ENCODE assay signal across 23 cellular contexts in the genomic region with DNA sequence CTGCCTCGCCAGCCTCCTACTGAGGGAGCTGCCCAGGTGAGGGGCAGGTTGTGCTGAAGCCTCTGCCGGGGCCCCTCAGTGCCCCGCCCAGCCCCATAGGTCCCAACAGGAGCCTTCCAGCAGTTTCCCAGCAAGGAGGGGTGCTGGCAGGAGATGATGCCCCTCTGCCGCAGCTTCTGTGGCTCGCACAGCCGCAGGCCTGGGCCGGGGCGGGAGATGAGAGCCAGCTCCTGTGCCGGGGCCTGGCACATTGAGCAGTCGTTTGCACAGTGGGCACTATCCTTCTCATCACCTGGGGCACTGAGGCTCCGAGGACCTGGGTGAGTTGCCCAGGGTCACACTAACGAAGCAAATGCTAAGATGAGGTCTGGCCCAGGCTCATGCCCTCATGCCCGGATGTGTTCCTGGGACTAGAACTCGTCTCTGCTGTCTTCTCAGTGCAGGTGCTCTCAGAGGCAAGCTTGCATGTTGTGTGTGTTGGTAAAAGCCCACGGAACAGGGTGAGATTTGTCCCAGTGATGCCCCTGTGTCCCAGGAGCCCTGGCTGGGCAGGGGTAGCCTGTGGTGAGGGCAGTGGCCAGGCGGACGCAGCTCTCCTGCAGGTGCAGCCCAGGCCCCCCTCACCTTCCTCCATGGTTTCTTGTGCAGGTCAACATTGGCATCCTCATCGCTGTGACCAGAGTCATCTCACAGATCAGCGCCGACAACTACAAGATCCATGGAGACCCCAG.
A peak's percentile ranks its signal among the peaks of the same experiment; 100 is the strongest.
DNase-seq lines count a peak whose midpoint lies in the region; ATAC-seq, FAIRE-seq and TF ChIP-seq lines count a peak whose summit lies in the region.
"Had no signal": no experiment of that assay in that cellular context is flagged by ENCODE, and none has a peak within 500 bp of the region (broad histone marks: within the 10 kb centered on the region; RNA-seq: fewer than 3 reads in every experiment).

No MANE protein-coding gene starts in this region.

- ATAC-seq in pancreas (no peak), PC-3 (no peak)

- H2BK12ac ChIP-seq in neuronal stem cell (ENCODE audit: low read length): no peak overlapping the region

- no peaks in the 10 kb centered on the region for H3K79me1 ChIP-seq in neuronal stem cell (ENCODE audit: low read depth, low read length)

- H3K23ac ChIP-seq in neuronal stem cell (ENCODE audit: low read depth, low read length, poor library complexity): no peak overlapping the region

- H3K14ac ChIP-seq in neuronal stem cell (ENCODE audit: low read length): no peak overlapping the region

- peaks cover 2% of the 10 kb centered on the region for H3K27me3 Mint-ChIP-seq in endothelial cell (ENCODE audit: unreplicated experiment)

- TF ChIP-seq CTCF in endothelial cell (IDR thresholded peaks at IDR 0.05; ENCODE audit: unreplicated experiment) (no peak), tibial nerve (IDR thresholded peaks at IDR 0.05) (no peak), pancreas (IDR thresholded peaks at IDR 0.05) (no peak), PC-3 (conservative IDR thresholded peaks at IDR 0.05; ENCODE audit: low read depth, low read length) (no peak)

- no peaks in the 10 kb centered on the region for H3K9me3 Mint-ChIP-seq in endothelial cell (ENCODE audit: unreplicated experiment)

- intact Hi-C loops in pancreas (cut with DNase I): loop anchor here in 1 of 3 donors (10.0 kb wide), 1 partner anchor 206 kb away; no protein-coding TSS in a partner anchor
- intact Hi-C loops in PC-3 (cut with micrococcal nuclease): no loop called here

- H3K4me1 ChIP-seq in neuronal stem cell (ENCODE audit: control insufficient read depth in 2 of 2, insufficient read depth in 1 of 2, low read depth in 1 of 2, low read length in 2 of 2) (peaks cover 2 to 4% of the 10 kb centered on the region in 2 donors), tibial nerve (peaks cover 0 to 32% (median 9%) of the 10 kb centered on the region in 4 donors), pancreas (no peaks in the 10 kb centered on the region), PC-3 (ENCODE audit: insufficient read depth, low read length) (peaks cover 8% of the 10 kb centered on the region)

- no peak overlapping the region for H3K4ac ChIP-seq in neuronal stem cell (ENCODE audit: low read length)

- H3K4me3 ChIP-seq in neuronal stem cell (ENCODE audit: low read length in 2 of 2): no peak overlapping the region
- no peak overlapping the region for H3K4me3 ChIP-seq in tibial nerve
- no peak overlapping the region for H3K4me3 ChIP-seq in pancreas
- H3K4me3 ChIP-seq in PC-3 (ENCODE audit: low read length): no peak overlapping the region

- peak overlapping the region; percentile 87 for H3K18ac ChIP-seq in neuronal stem cell (ENCODE audit: low read length)

- H3K27ac Mint-ChIP-seq in endothelial cell (ENCODE audit: unreplicated experiment): no peak overlapping the region

- peak overlapping the region; percentile 95 for H2BK15ac ChIP-seq in neuronal stem cell (ENCODE audit: low read length)

- H4K91ac ChIP-seq in neuronal stem cell (ENCODE audit: low read depth, low read length, poor library complexity): no peak overlapping the region

- H3K9ac ChIP-seq in neuronal stem cell (ENCODE audit: low read depth, low read length, poor library complexity) (no peak overlapping the region), PC-3 (ENCODE audit: low read length) (no peak overlapping the region)

- H3K4me2 ChIP-seq in neuronal stem cell (ENCODE audit: insufficient read depth, low read length, poor library complexity, severe bottlenecking) (no peak overlapping the region), PC-3 (ENCODE audit: low read length) (no peak overlapping the region)

- H3F3A ChIP-seq in PC-3 (ENCODE audit: low read length, unreplicated experiment): no peaks in the 10 kb centered on the region

- no peak overlapping the region for H3K27ac ChIP-seq in neuronal stem cell (replicated peaks; ENCODE audit: low read length)
- H3K27ac ChIP-seq in tibial nerve: peak overlapping the region in 3 of 4 donors; percentile 63 to 85 (median 83)
- H3K27ac ChIP-seq in pancreas: no peak overlapping the region
- H3K27ac ChIP-seq in PC-3 (ENCODE audit: low read length): no peak overlapping the region
- H3K27ac ChIP-seq: 22Rv1 had no signal

- CTCF ChIA-PET in PC-3 (lab: Charles Lee): no interaction called here

- H2AK5ac ChIP-seq in neuronal stem cell (ENCODE audit: low read depth, low read length): peak overlapping the region; percentile 76

- no peak overlapping the region for H2BK120ac ChIP-seq in neuronal stem cell (ENCODE audit: low read depth, low read length)

- no peak overlapping the region for H2BK5ac ChIP-seq in neuronal stem cell (ENCODE audit: low read length)

- H3K36me3 Mint-ChIP-seq in endothelial cell (ENCODE audit: low read depth, unreplicated experiment): no peaks in the 10 kb centered on the region

- H4K8ac ChIP-seq in neuronal stem cell (ENCODE audit: low read depth, low read length): no peak overlapping the region

- H3K9me2 ChIP-seq in PC-3 (replicated peaks; ENCODE audit: low read length): no peaks in the 10 kb centered on the region

- H2AFZ ChIP-seq in neuronal stem cell (ENCODE audit: low read length): peak overlapping the region; percentile 95
- no peak overlapping the region for H2AFZ ChIP-seq in PC-3 (ENCODE audit: low read length)

- POLR2A ChIA-PET in PC-3 (lab: Charles Lee; ENCODE audit: unreplicated experiment): interaction anchor here (0.6 kb wide), 1 partner anchor 619 kb away, joined by 6 read pairs; no protein-coding TSS in a partner anchor

- no peak for FAIRE-seq in pancreas (lab: Jason Lieb, UNC)
- FAIRE-seq: GM12892, GM18507, H54, HepG2 had no signal

- peak; percentile 4 for DNase-seq in activated CD4-positive, alpha-beta T cell treated with anti-CD3 and anti-CD28 coated beads for 1 hour
- no peak for DNase-seq in activated CD4-positive, alpha-beta T cell treated with anti-CD3 and anti-CD28 coated beads, Interleukin-2, amount 50 U/mL, for 1 hour
- DNase-seq in endothelial cell (ENCODE audit: low spot score) (peak; percentile 2), neuronal stem cell (ENCODE audit: low spot score) (no peak), tibial nerve (ENCODE audit: low spot score in 2 of 2) (no peak), pancreas (no peak), PC-3 (no peak)
- no peak for DNase-seq in effector CD8-positive, alpha-beta T cell (lab: John Stamatoyannopoulos, UW)
- DNase-seq: AML-193, DMS79, KBM-7, NCI-H1105, NCI-H1694 treated with DMSO at 0.1 percent for 48 hours, NCI-H2227 treated with DMSO at 0.1 percent for 48 hours, NCI-H510A treated with DMSO at 0.1 percent for 48 hours, NCI-H774, OCI-M1 had no signal

- no peaks in the 10 kb centered on the region for H4K20me1 ChIP-seq in PC-3 (ENCODE audit: low read length)

- TF ChIP-seq EP300 in tibial nerve (IDR thresholded peaks at IDR 0.05): no peak

- H3K36me3 ChIP-seq in neuronal stem cell (replicated peaks in 1 of 2; ENCODE audit: control insufficient read depth in 2 of 2, insufficient read depth in 2 of 2, low read length in 2 of 2) (no peaks in the 10 kb centered on the region), tibial nerve (peaks cover 0 to 15% (median 0%) of the 10 kb centered on the region in 3 donors), pancreas (no peaks in the 10 kb centered on the region), PC-3 (ENCODE audit: low read depth, low read length) (no peaks in the 10 kb centered on the region)

- no peaks in the 10 kb centered on the region for H3K9me3 ChIP-seq in neuronal stem cell (replicated peaks in 1 of 2; ENCODE audit: control insufficient read depth in 2 of 2, insufficient read depth in 1 of 2, low read depth in 1 of 2, low read length in 2 of 2)
- H3K9me3 ChIP-seq in tibial nerve: no peaks in the 10 kb centered on the region
- no peaks in the 10 kb centered on the region for H3K9me3 ChIP-seq in pancreas
- H3K9me3 ChIP-seq in PC-3 (ENCODE audit: low read length): no peaks in the 10 kb centered on the region

- peaks cover 8% of the 10 kb centered on the region for H3K4me1 Mint-ChIP-seq in endothelial cell (ENCODE audit: unreplicated experiment)

- no peaks in the 10 kb centered on the region for H3K79me2 ChIP-seq in PC-3 (ENCODE audit: low read length)

- H3K27me3 ChIP-seq in neuronal stem cell (ENCODE audit: control insufficient read depth in 3 of 3, insufficient read depth in 3 of 3, low read depth in 1 of 3, low read length in 3 of 3): no peaks in the 10 kb centered on the region
- no peaks in the 10 kb centered on the region for H3K27me3 ChIP-seq in tibial nerve
- no peaks in the 10 kb centered on the region for H3K27me3 ChIP-seq in pancreas
- H3K27me3 ChIP-seq in PC-3 (ENCODE audit: low read length): peaks cover 44% of the 10 kb centered on the region

- no CpG with 5 or more reads among the region's 20 CpGs for WGBS in neuronal stem cell (ENCODE audit: extremely low coverage in 2 of 2, insufficient read length in 2 of 2, insufficient replicate concordance in 1 of 2), 2 donors
- 91 to 94% methylated on average over 17 to 18 of the region's 20 CpGs for WGBS in tibial nerve, 2 donors
- 90 to 91% methylated on average over 17 to 20 of the region's 20 CpGs for whole genome bisulfite sequencing in pancreas, 2 donors

- BruUV-seq in PC-3 (replicated peaks; lab: Mats Ljungman, UMichigan): no TSS peak

- H3K4me3 Mint-ChIP-seq in endothelial cell (ENCODE audit: unreplicated experiment): no peak overlapping the region
- H3K4me3 Mint-ChIP-seq: CD14-positive monocyte had no signal

- TF ChIP-seq POLR2A in tibial nerve (IDR thresholded peaks at IDR 0.05): no peak

Comparison
In these comparisons a context has a peak if more than half of its experiments do, and no peak if none do; other contexts are left out.
1. DNase-seq: peak in activated CD4-positive, alpha-beta T cell treated with anti-CD3 and anti-CD28 coated beads for 1 hour (single experiment) and endothelial cell (single experiment); none in activated CD4-positive, alpha-beta T cell treated with anti-CD3 and anti-CD28 coated beads, Interleukin-2, amount 50 U/mL, for 1 hour (single experiment), neuronal stem cell (single experiment), tibial nerve (0 of 2), effector CD8-positive, alpha-beta T cell (single experiment), pancreas (0 of 6) and PC-3 (single experiment).
2. H3K27ac ChIP-seq: peak in tibial nerve (3 of 4); none in neuronal stem cell (single experiment), pancreas (0 of 4) and PC-3 (single experiment).